19 cellular contexts compared by ENCODE assay signal in genomic region chr12:125070661-125071390, GRCh38.
"Had no signal": no experiment of that assay in that cellular context is flagged by ENCODE, and none has a peak within 500 bp of the region (broad histone marks: within the 10 kb centered on the region; RNA-seq: fewer than 3 reads in every experiment).

No MANE protein-coding gene starts in this region.

- DNase-seq: activated CD4-positive, alpha-beta memory T cell treated with anti-CD3 and anti-CD28 coated beads, Interleukin-2, amount 10 ng/mL, durations not matched to agents 7 days and 5 days; activated CD4-positive, alpha-beta T cell treated with anti-CD3 and anti-CD28 coated beads for 4 hours; activated CD8-positive, alpha-beta memory T cell treated with anti-CD3 and anti-CD28 coated beads, Interleukin-2, amount 10 ng/mL, durations not matched to agents 7 days and 5 days; effector memory CD4-positive, alpha-beta T cell; esophagus squamous epithelium; immature natural killer cell; left ventricle myocardium superior; naive B cell; stimulated activated CD4-positive, alpha-beta T cell treated with anti-CD3 and anti-CD28 coated beads, Interleukin-15, amount 100 ng/mL, for 24 hours; stimulated activated CD4-positive, alpha-beta T cell treated with anti-CD3 and anti-CD28 coated beads, Interleukin-2, amount 100 ng/mL, for 48 hours; transverse colon had no signal

- H3K27me3 Mint-ChIP-seq: activated CD4-positive, alpha-beta memory T cell treated with anti-CD3 and anti-CD28 coated beads, Interleukin-2, amount 10 ng/mL, durations not matched to agents 7 days and 5 days; activated CD8-positive, alpha-beta memory T cell treated with anti-CD3 and anti-CD28 coated beads, Interleukin-2, amount 10 ng/mL, durations not matched to agents 7 days and 5 days; activated naive CD8-positive, alpha-beta T cell; naive B cell; progenitor cell of endocrine pancreas; stimulated activated naive CD8-positive, alpha-beta T cell treated with anti-CD3 and anti-CD28 coated beads, Interleukin-15, Interleukin-2, amounts not matched to agents 100 ng/mL and 50 ng/mL, for 24 hours had no signal

- H3K36me3 ChIP-seq: right atrium auricular region, transverse colon had no signal

- H3K9me3 ChIP-seq: esophagus squamous epithelium, right atrium auricular region, suprapubic skin, transverse colon had no signal

- H3K27ac ChIP-seq: esophagus squamous epithelium, skin epidermis, suprapubic skin, transverse colon had no signal

- H3K4me3 Mint-ChIP-seq: activated CD4-positive, alpha-beta memory T cell treated with anti-CD3 and anti-CD28 coated beads, Interleukin-2, amount 10 ng/mL, durations not matched to agents 7 days and 5 days; activated CD8-positive, alpha-beta memory T cell treated with anti-CD3 and anti-CD28 coated beads, Interleukin-2, amount 10 ng/mL, durations not matched to agents 7 days and 5 days; activated naive CD8-positive, alpha-beta T cell; dendritic cell treated with granulocyte-macrophage colony-stimulating factor and Interleukin-4, amounts not matched to agents 40 ng/mL and 50 ng/mL, for 4 days; immature natural killer cell; naive B cell; neural crest cell; stimulated activated naive CD8-positive, alpha-beta T cell treated with anti-CD3 and anti-CD28 coated beads, Interleukin-15, Interleukin-2, amounts not matched to agents 100 ng/mL and 50 ng/mL, for 24 hours had no signal

- H3K4me3 ChIP-seq: esophagus squamous epithelium, right atrium auricular region, skin epidermis, suprapubic skin, transverse colon had no signal

- H3K27me3 ChIP-seq: esophagus squamous epithelium, right atrium auricular region, suprapubic skin, transverse colon had no signal

- H3K27ac Mint-ChIP-seq: activated CD4-positive, alpha-beta memory T cell treated with anti-CD3 and anti-CD28 coated beads, Interleukin-2, amount 10 ng/mL, durations not matched to agents 7 days and 5 days; activated CD8-positive, alpha-beta memory T cell treated with anti-CD3 and anti-CD28 coated beads, Interleukin-2, amount 10 ng/mL, durations not matched to agents 7 days and 5 days; activated naive CD8-positive, alpha-beta T cell; dendritic cell treated with granulocyte-macrophage colony-stimulating factor and Interleukin-4, amounts not matched to agents 40 ng/mL and 50 ng/mL, for 4 days; immature natural killer cell; naive B cell; progenitor cell of endocrine pancreas; stimulated activated naive CD8-positive, alpha-beta T cell treated with anti-CD3 and anti-CD28 coated beads, Interleukin-15, Interleukin-2, amounts not matched to agents 100 ng/mL and 50 ng/mL, for 24 hours had no signal

- H3K9me3 Mint-ChIP-seq: activated CD4-positive, alpha-beta memory T cell treated with anti-CD3 and anti-CD28 coated beads, Interleukin-2, amount 10 ng/mL, durations not matched to agents 7 days and 5 days; dendritic cell treated with granulocyte-macrophage colony-stimulating factor and Interleukin-4, amounts not matched to agents 40 ng/mL and 50 ng/mL, for 4 days; immature natural killer cell; naive B cell; neural crest cell; stimulated activated naive CD8-positive, alpha-beta T cell treated with anti-CD3 and anti-CD28 coated beads, Interleukin-15, Interleukin-2, amounts not matched to agents 100 ng/mL and 50 ng/mL, for 24 hours had no signal

- ATAC-seq: activated CD8-positive, alpha-beta memory T cell treated with anti-CD3 and anti-CD28 coated beads, Interleukin-2, amount 10 ng/mL, durations not matched to agents 7 days and 5 days; left ventricle myocardium superior had no signal
